15 cellular contexts compared by ENCODE assay signal in genomic region chr1:18943914-18944572, GRCh38. TPM values are rescaled to one million over a fixed set of nuclear protein-coding genes. Genes with fewer than 3 reads are reported as not detected.
A peak's percentile ranks its signal among the peaks of the same experiment; 100 is the strongest.
DNase-seq lines count a peak whose midpoint lies in the region; ATAC-seq lines count a peak whose summit lies in the region.
"Had no signal": no experiment of that assay in that cellular context is flagged by ENCODE, and none has a peak within 500 bp of the region (broad histone marks: within the 10 kb centered on the region; RNA-seq: fewer than 3 reads in every experiment).

No MANE protein-coding gene starts in this region.

- no peaks in the 10 kb centered on the region for H3K27me3 ChIP-seq in right cardiac atrium (ENCODE audit: control insufficient read depth, insufficient read depth)
- H3K27me3 ChIP-seq: upper lobe of left lung had no signal

- H3K4me1 ChIP-seq in right cardiac atrium (ENCODE audit: control insufficient read depth, insufficient read depth, low read length): peaks cover 27% of the 10 kb centered on the region

- intact Hi-C loops in right cardiac atrium (cut with DNase I): no loop called here
- intact Hi-C loops in left ventricle myocardium superior (cut with micrococcal nuclease): no loop called here

- H3K9me3 ChIP-seq in right cardiac atrium (ENCODE audit: control insufficient read depth, low read length): no peaks in the 10 kb centered on the region
- H3K9me3 ChIP-seq: upper lobe of left lung had no signal

- no peak overlapping the region for H3K4me3 ChIP-seq in right cardiac atrium (ENCODE audit: low read length)
- H3K4me3 ChIP-seq: upper lobe of left lung had no signal

- no peaks in the 10 kb centered on the region for H3K27me3 Mint-ChIP-seq in central memory CD8-positive, alpha-beta T cell
- no peaks in the 10 kb centered on the region for H3K27me3 Mint-ChIP-seq in natural killer cell treated with Interleukin-12 subunit alpha and Interleukin-12 subunit beta and Interleukin-15 and Interleukin-18, amount 100 ng/mL, for 72 hours

- WGBS in right cardiac atrium: 92% methylated on average over 9 of the region's 9 CpGs

- H3K4me3 Mint-ChIP-seq in central memory CD8-positive, alpha-beta T cell: peak overlapping the region; percentile 24
- H3K4me3 Mint-ChIP-seq in natural killer cell treated with Interleukin-12 subunit alpha and Interleukin-12 subunit beta and Interleukin-15 and Interleukin-18, amount 100 ng/mL, for 72 hours: no peak overlapping the region

- peaks cover 82% of the 10 kb centered on the region for H3K4me1 Mint-ChIP-seq in central memory CD8-positive, alpha-beta T cell
- H3K4me1 Mint-ChIP-seq in natural killer cell treated with Interleukin-12 subunit alpha and Interleukin-12 subunit beta and Interleukin-15 and Interleukin-18, amount 100 ng/mL, for 72 hours (ENCODE audit: low read depth in 2 of 2): peaks cover 63 to 64% of the 10 kb centered on the region in 2 donors

- peak overlapping the region; percentile 67 for H3K27ac Mint-ChIP-seq in central memory CD8-positive, alpha-beta T cell (ENCODE audit: low read depth)
- peak overlapping the region; percentile 31 to 62 for H3K27ac Mint-ChIP-seq in natural killer cell treated with Interleukin-12 subunit alpha and Interleukin-12 subunit beta and Interleukin-15 and Interleukin-18, amount 100 ng/mL, for 72 hours

- DNase-seq in right cardiac atrium: peak in 2 of 3 donors; percentile 7 to 47
- DNase-seq in left ventricle myocardium superior: no peak
- no peak for DNase-seq in central memory CD8-positive, alpha-beta T cell (ENCODE audit: low spot score in 2 of 2)
- DNase-seq in natural killer cell treated with Interleukin-12 subunit alpha and Interleukin-12 subunit beta and Interleukin-15 and Interleukin-18, amount 100 ng/mL, for 72 hours (ENCODE audit: low spot score): no peak
- DNase-seq in Kasumi-1 (lab: John Stamatoyannopoulos, UW): no peak
- DNase-seq in mesenteric fat pad (ENCODE audit: low spot score): no peak
- DNase-seq: DND-41; effector CD4-positive, alpha-beta T cell; islet precursor cell; KBM-7; NCI-H2081; nephron progenitor cell had no signal

- H3K9me3 Mint-ChIP-seq in central memory CD8-positive, alpha-beta T cell: no peaks in the 10 kb centered on the region
- H3K9me3 Mint-ChIP-seq in natural killer cell treated with Interleukin-12 subunit alpha and Interleukin-12 subunit beta and Interleukin-15 and Interleukin-18, amount 100 ng/mL, for 72 hours: no peaks in the 10 kb centered on the region
- H3K9me3 Mint-ChIP-seq: nephron progenitor cell had no signal

- H3K27ac ChIP-seq in right cardiac atrium (ENCODE audit: low read length): no peak overlapping the region

- ATAC-seq in right cardiac atrium (no peak), left ventricle myocardium superior (no peak), HG03378 (IDR thresholded peaks at IDR 0.05; ENCODE audit: unreplicated experiment) (no peak), HG02938 (IDR thresholded peaks at IDR 0.05; ENCODE audit: unreplicated experiment) (no peak)
- no peak for ATAC-seq in central memory CD8-positive, alpha-beta T cell (replicated peaks; ENCODE audit: extremely low read depth, poor library complexity, severe bottlenecking)
- no peak for ATAC-seq in natural killer cell treated with Interleukin-12 subunit alpha and Interleukin-12 subunit beta and Interleukin-15 and Interleukin-18, amount 100 ng/mL, for 72 hours

- peaks cover 32% of the 10 kb centered on the region for H3K36me3 Mint-ChIP-seq in central memory CD8-positive, alpha-beta T cell (ENCODE audit: insufficient read depth)
- no peaks in the 10 kb centered on the region for H3K36me3 Mint-ChIP-seq in natural killer cell treated with Interleukin-12 subunit alpha and Interleukin-12 subunit beta and Interleukin-15 and Interleukin-18, amount 100 ng/mL, for 72 hours

RNA-seq across cellular contexts. Expression of gene IFFO2, which starts 12.4 kb away (rescaled TPM):
- total RNA-seq in right cardiac atrium (10 to 100 TPM in 1 of 4 donors, 1 to 10 TPM in 3; 6.7 to 12.7 (median 8.1) TPM), left ventricle myocardium superior (5.0 TPM), mesenteric fat pad (10.1 TPM)
- polyA plus RNA-seq in right cardiac atrium: 5.0 TPM
- total RNA-seq in natural killer cell treated with Interleukin-12 subunit alpha and Interleukin-12 subunit beta and Interleukin-15 and Interleukin-18, amount 100 ng/mL, for 72 hours: 10 to 100 TPM; 23.5 to 44.2 TPM

RNA-seq across cellular contexts. Expression of gene ALDH4A1, which starts 41.7 kb away (rescaled TPM):
- total RNA-seq in right cardiac atrium: 10 to 100 TPM; 22.2 to 35.5 (median 27.1) TPM
- polyA plus RNA-seq in right cardiac atrium: 23.6 TPM
- total RNA-seq in left ventricle myocardium superior: 27.3 TPM
- total RNA-seq in natural killer cell treated with Interleukin-12 subunit alpha and Interleukin-12 subunit beta and Interleukin-15 and Interleukin-18, amount 100 ng/mL, for 72 hours: 1 to 10 TPM; 4.4 to 5.7 TPM
- 54.8 TPM for total RNA-seq in mesenteric fat pad

Comparison
In these comparisons a context has a peak if more than half of its experiments do, and no peak if none do; other contexts are left out.
1. DNase-seq: peak in right cardiac atrium (2 of 3); none in left ventricle myocardium superior (single experiment), central memory CD8-positive, alpha-beta T cell (0 of 2), natural killer cell treated with Interleukin-12 subunit alpha and Interleukin-12 subunit beta and Interleukin-15 and Interleukin-18, amount 100 ng/mL, for 72 hours (single experiment), Kasumi-1 (0 of 2) and mesenteric fat pad (single experiment).